In genomic region chr13:27174766-27175455, GRCh38 we compare ENCODE assay signal across 15 cellular contexts. TPM values are rescaled to one million over a fixed set of nuclear protein-coding genes. Genes with fewer than 3 reads are reported as not detected.
DNase-seq lines count a peak whose midpoint lies in the region; ATAC-seq, FAIRE-seq and TF ChIP-seq lines count a peak whose summit lies in the region.
"Had no signal": no experiment of that assay in that cellular context is flagged by ENCODE, and none has a peak within 500 bp of the region (broad histone marks: within the 10 kb centered on the region; RNA-seq: fewer than 3 reads in every experiment).

No MANE protein-coding gene starts in this region.

- H3K18ac ChIP-seq in H9 (ENCODE audit: insufficient read length, low read depth, low read length), result no peak overlapping the region

- H3K4me1 ChIP-seq in H9 (ENCODE audit: insufficient read depth, low read length) (no peaks in the 10 kb centered on the region; the same call in 1 of the 2 replicates), gastrocnemius medialis (peaks cover 6 to 10% of the 10 kb centered on the region in 2 donors)

- no peaks in the 10 kb centered on the region for H3K27me3 ChIP-seq in H9 (ENCODE audit: insufficient read depth, low read length)
- H3K27me3 ChIP-seq in gastrocnemius medialis, result no peaks in the 10 kb centered on the region

- H3K27ac Mint-ChIP-seq in H9, result no peak overlapping the region; a peak in 1 of 7 replicates
- H3K27ac Mint-ChIP-seq: brain had no signal

- intact Hi-C loops in gastrocnemius medialis (cut with DNase I; ENCODE audit: low total_unique reads), result loop anchor here (5.0 to 10.0 kb wide), 3 partner anchors 277 to 1888 kb away; partner anchors contain the start of genes LNX2, MTIF3, MTMR6 and POLR1D

- H4K8ac ChIP-seq in H9 (replicated peaks; ENCODE audit: insufficient read length, low read depth, low read length), result no peak overlapping the region

- H3K4me1 Mint-ChIP-seq in H9, result peaks cover 19 to 21% of the 10 kb centered on the region in 2 experiments

- H2BK20ac ChIP-seq in H9 (ENCODE audit: low read depth, low read length, poor library complexity, severe bottlenecking), result no peak overlapping the region

- H2AK5ac ChIP-seq in H9 (ENCODE audit: insufficient read length, low read length), result no peak overlapping the region

- in situ Hi-C loops in gastrocnemius medialis (cut with MboI; ENCODE audit: low sequenced_read_pairs in 4 of 4), result loop anchor here in 2 of 4 donors (10.0 to 25.0 kb wide), 3 partner anchors 188 to 437 kb away; partner anchors contain the start of genes LNX2 (in 1 of the 2) and POLR1D (in 1 of the 2)

- no peak overlapping the region for H4K91ac ChIP-seq in H9 (ENCODE audit: insufficient read length, low read depth, low read length)

- WGBS in H9 (ENCODE audit: extremely low coverage, insufficient read length, low lambda C conversion rate), result no CpG with 5 or more reads among the region's 6 CpGs

- peak; percentile 54 for FAIRE-seq in GM19239 (lab: Jason Lieb, UNC)
- FAIRE-seq: islet of Langerhans had no signal

- no peak overlapping the region for H3K56ac ChIP-seq in H9 (ENCODE audit: insufficient read length, low read depth, low read length)

- H3T11ph ChIP-seq in H9 (ENCODE audit: low read length), result no peak overlapping the region

- H3K27ac ChIP-seq in H9 (ENCODE audit: insufficient read length, low read depth, low read length) (no peak overlapping the region), gastrocnemius medialis (no peak overlapping the region)
- H3K27ac ChIP-seq: thoracic aorta had no signal

- H2BK5ac ChIP-seq in H9 (ENCODE audit: insufficient read length, low read length), result no peak overlapping the region

- H4K20me1 ChIP-seq in H9 (ENCODE audit: control insufficient read depth, insufficient read depth, insufficient read length), result no peaks in the 10 kb centered on the region

- no peak overlapping the region for H3K23ac ChIP-seq in H9 (ENCODE audit: insufficient read length, low read depth, low read length)

- H3K36me3 Mint-ChIP-seq in H9 (ENCODE audit: insufficient read depth in 1 of 3, low read depth in 3 of 3), result no peaks in the 10 kb centered on the region
- H3K36me3 Mint-ChIP-seq: brain had no signal

- H2BK15ac ChIP-seq in H9 (ENCODE audit: low read depth, low read length), result no peak overlapping the region

- TF ChIP-seq CTCF in H9 (conservative IDR thresholded peaks at IDR 0.05), result no peak
- no peak for TF ChIP-seq CTCF in gastrocnemius medialis (IDR thresholded peaks at IDR 0.05 in 4 of 5, conservative IDR thresholded peaks at IDR 0.05 in 1 of 5)

- no peak overlapping the region for H2AFZ ChIP-seq in H9 (ENCODE audit: low read length)

- H3K4me3 ChIP-seq in gastrocnemius medialis, result no peak overlapping the region
- H3K4me3 ChIP-seq: thoracic aorta had no signal

- no peak overlapping the region for H3K4me3 Mint-ChIP-seq in H9

- H3K9me3 Mint-ChIP-seq in H9, result no peaks in the 10 kb centered on the region; a peak in 1 of 5 replicates
- H3K9me3 Mint-ChIP-seq: brain had no signal

- no peaks in the 10 kb centered on the region for H3K36me3 ChIP-seq in gastrocnemius medialis
- H3K36me3 ChIP-seq: thoracic aorta had no signal

- no peak for ATAC-seq in gastrocnemius medialis

- H3K4ac ChIP-seq in H9 (ENCODE audit: low read depth, low read length), result no peak overlapping the region

- no peak overlapping the region for H2BK120ac ChIP-seq in H9 (ENCODE audit: low read depth, low read length, poor library complexity, severe bottlenecking)

- no peaks in the 10 kb centered on the region for H3K79me1 ChIP-seq in H9 (ENCODE audit: insufficient read depth, low read depth, low read length, poor library complexity, severe bottlenecking)

- H2BK12ac ChIP-seq in H9 (ENCODE audit: insufficient read length, low read depth, low read length), result no peak overlapping the region

- H4K5ac ChIP-seq in H9 (ENCODE audit: insufficient read length, low read depth, low read length), result no peak overlapping the region

- H3K79me2 ChIP-seq in H9 (ENCODE audit: insufficient read depth, low read length), result peaks cover 3% of the 10 kb centered on the region; the same call in 1 of the 2 replicates

- peaks cover 1% of the 10 kb centered on the region; the same call in 1 of the 2 replicates for H3K27me3 Mint-ChIP-seq in H9 (ENCODE audit: low read depth)

- no peaks in the 10 kb centered on the region for H3K9me3 ChIP-seq in H9 (ENCODE audit: control insufficient read depth, low read depth, low read length)
- no peaks in the 10 kb centered on the region for H3K9me3 ChIP-seq in gastrocnemius medialis
- H3K9me3 ChIP-seq: thoracic aorta had no signal

- DNase-seq in AML-193 (lab: John Stamatoyannopoulos, UW) (peak; percentile 67 to 71), GM19239 (ENCODE audit: insufficient read length, low spot score) (no peak), RPMI7951 (ENCODE audit: low read depth) (peak; percentile 6), fibroblast of peridontal ligament (ENCODE audit: extremely low read depth) (peak; percentile 75), H9 (no peak), gastrocnemius medialis (no peak), D341Med (ENCODE audit: low spot score) (no peak), NCI-H2029 treated with DMSO at 0.1 percent for 48 hours (lab: John Stamatoyannopoulos, UW) (no peak)
- DNase-seq: activated CD8-positive, alpha-beta memory T cell treated with anti-CD3 and anti-CD28 coated beads for 24 hours; NCI-H187 treated with DMSO at 0.1 percent for 48 hours; Right ventricle myocardium superior; stimulated activated CD4-positive, alpha-beta T cell treated with anti-CD3 and anti-CD28 coated beads, Interleukin-15, amount 100 ng/mL, for 24 hours had no signal

- H3K9ac ChIP-seq in H9 (ENCODE audit: extremely low read depth, insufficient read length, low read length), result no peak overlapping the region

- H3K14ac ChIP-seq in H9 (ENCODE audit: insufficient read depth, low read length), result no peak overlapping the region

- TF ChIP-seq POLR2A in gastrocnemius medialis (IDR thresholded peaks at IDR 0.05), result no peak

- H3K23me2 ChIP-seq in H9 (ENCODE audit: insufficient read length, low read depth, low read length, poor library complexity, severe bottlenecking), result peaks cover 5% of the 10 kb centered on the region

- no peak overlapping the region for H3K4me2 ChIP-seq in H9 (ENCODE audit: insufficient read depth, insufficient read length, low read length)

RNA-seq across cellular contexts. Expression of gene USP12, which starts 3.3 kb away (rescaled TPM):
- 13.5 and 16.6 TPM in 2 replicates for total RNA-seq in RPMI7951 (2014; rRNA removed; shearing (Covaris generic))
- total RNA-seq in H9 (2021) (22.6 and 24.8 TPM in 2 replicates), gastrocnemius medialis (10 to 100 TPM; 11.1 to 27.6 (median 13.1) TPM)

Comparison
In these comparisons a context has a peak if more than half of its experiments do, and no peak if none do; other contexts are left out.
1. DNase-seq: peak in AML-193 (2 of 2), RPMI7951 (single experiment) and fibroblast of peridontal ligament (single experiment); none in GM19239 (single experiment), H9 (single experiment), gastrocnemius medialis (0 of 2), D341Med (single experiment) and NCI-H2029 treated with DMSO at 0.1 percent for 48 hours (single experiment).